In the genomic region with DNA sequence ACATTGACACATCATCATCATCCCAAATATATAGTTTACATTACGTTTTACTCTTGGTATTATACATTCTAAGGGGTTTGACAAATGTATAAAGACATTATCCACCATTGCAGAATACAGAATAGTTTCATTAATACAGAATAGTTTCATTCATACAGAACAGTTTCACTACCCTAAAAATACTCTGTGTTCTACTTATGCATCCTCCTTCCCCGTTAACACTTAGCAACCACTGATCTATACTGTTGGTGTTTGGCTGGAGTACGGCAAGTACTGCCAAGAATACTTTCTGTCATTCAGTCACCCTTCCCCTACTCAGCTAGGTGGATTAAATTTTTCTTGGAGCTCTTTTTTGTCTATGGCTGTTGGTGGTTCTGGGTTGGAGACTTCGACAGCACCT, we compare ENCODE assay signal across 13 cellular contexts. TPM values are rescaled to one million over a fixed set of nuclear protein-coding genes. Genes with fewer than 3 reads are reported as not detected.
DNase-seq lines count a peak whose midpoint lies in the region; ATAC-seq and TF ChIP-seq lines count a peak whose summit lies in the region.
"Had no signal": no experiment of that assay in that cellular context is flagged by ENCODE, and none has a peak within 500 bp of the region (broad histone marks: within the 10 kb centered on the region; RNA-seq: fewer than 3 reads in every experiment).

No MANE protein-coding gene starts in this region.

- H3K4me3 Mint-ChIP-seq in memory B cell (no peak overlapping the region), Caco-2 (ENCODE audit: unreplicated experiment) (no peak overlapping the region)

- CTCF ChIA-PET in Caco-2 (lab: Charles Lee), result no interaction called here

- no peaks in the 10 kb centered on the region for H3K36me3 ChIP-seq in Caco-2 (ENCODE audit: control insufficient read depth, insufficient read depth, low read length)
- H3K36me3 ChIP-seq in tibial artery, result no peaks in the 10 kb centered on the region
- H3K36me3 ChIP-seq: heart right ventricle, uterus had no signal

- no peak for DNase-seq in memory B cell (ENCODE audit: low spot score in 2 of 2)
- no peak for DNase-seq in Caco-2
- DNase-seq in NCI-H1092 treated with DMSO at 0.1 percent for 48 hours (lab: John Stamatoyannopoulos, UW), result no peak
- no peak for DNase-seq in tibial artery
- DNase-seq: activated CD4-positive, alpha-beta T cell treated with anti-CD3 and anti-CD28 coated beads, Interleukin-2, amount 50 U/mL, for 4 hours; DMS153; heart right ventricle; uterus had no signal

- peak; percentile 87 for ATAC-seq in GM19023 (IDR thresholded peaks at IDR 0.05; ENCODE audit: unreplicated experiment)
- ATAC-seq in GM21717 (IDR thresholded peaks at IDR 0.05; ENCODE audit: unreplicated experiment), result peak; percentile 98
- ATAC-seq in HG03139 (IDR thresholded peaks at IDR 0.05; ENCODE audit: unreplicated experiment), result peak; percentile 82
- ATAC-seq in memory B cell (ENCODE audit: low read depth), result peak; percentile 100
- ATAC-seq: K562, SK-N-SH treated with all-trans-retinoic acid at 6 μM for 48 hours had no signal

- TF ChIP-seq CTCF in Caco-2 (IDR thresholded peaks at IDR 0.05; ENCODE audit: insufficient read depth in 1 of 2, low read depth in 1 of 2, low read length in 1 of 2, severe bottlenecking in 1 of 2, unreplicated experiment in 1 of 2) (no peak), tibial artery (IDR thresholded peaks at IDR 0.05) (no peak)

- H3K4me1 Mint-ChIP-seq in memory B cell, result peaks cover 6% of the 10 kb centered on the region
- no peaks in the 10 kb centered on the region for H3K4me1 Mint-ChIP-seq in Caco-2 (ENCODE audit: low read depth, unreplicated experiment)

- POLR2A ChIA-PET in Caco-2 (lab: Charles Lee), result no interaction called here

- no peaks in the 10 kb centered on the region for H3K4me1 ChIP-seq in Caco-2
- H3K4me1 ChIP-seq in tibial artery, result no peaks in the 10 kb centered on the region
- H3K4me1 ChIP-seq: heart right ventricle, uterus had no signal

- H3K27ac Mint-ChIP-seq in memory B cell (no peak overlapping the region), Caco-2 (ENCODE audit: unreplicated experiment) (no peak overlapping the region)

- H3K9me3 Mint-ChIP-seq in memory B cell, result no peaks in the 10 kb centered on the region
- H3K9me3 Mint-ChIP-seq in Caco-2 (ENCODE audit: unreplicated experiment), result no peaks in the 10 kb centered on the region

- H3K4me3 ChIP-seq in Caco-2 (ENCODE audit: low read depth, low read length) (no peak overlapping the region), tibial artery (no peak overlapping the region)
- H3K4me3 ChIP-seq: heart right ventricle, K562, uterus had no signal

- H3K27me3 Mint-ChIP-seq in memory B cell, result no peaks in the 10 kb centered on the region
- H3K27me3 Mint-ChIP-seq in Caco-2 (ENCODE audit: insufficient read depth, unreplicated experiment), result no peaks in the 10 kb centered on the region

- H3K9me3 ChIP-seq in Caco-2 (no peaks in the 10 kb centered on the region), tibial artery (no peaks in the 10 kb centered on the region)
- H3K9me3 ChIP-seq: heart right ventricle, uterus had no signal

- BruUV-seq in Caco-2 (replicated peaks; lab: Mats Ljungman, UMichigan), result no TSS peak

- H3K36me3 Mint-ChIP-seq in memory B cell (no peaks in the 10 kb centered on the region), Caco-2 (ENCODE audit: insufficient read depth, unreplicated experiment) (no peaks in the 10 kb centered on the region)

- intact Hi-C loops in Caco-2 (cut with micrococcal nuclease; ENCODE audit: unreplicated experiment), result no loop called here
- intact Hi-C loops in tibial artery (cut with DNase I; ENCODE audit: low total_unique reads), result no loop called here

- H3K27me3 ChIP-seq in Caco-2 (replicated peaks; ENCODE audit: control insufficient read depth, insufficient read depth, low read length) (no peaks in the 10 kb centered on the region), tibial artery (no peaks in the 10 kb centered on the region)
- H3K27me3 ChIP-seq: heart right ventricle, uterus had no signal

- H3K27ac ChIP-seq in tibial artery, result no peak overlapping the region
- H3K27ac ChIP-seq: heart right ventricle, uterus had no signal

RNA-seq across cellular contexts. Expression of a gene that starts 33.4 kb away (rescaled TPM):
- total RNA-seq in Caco-2 (2022), result 1.4 and 1.6 TPM in 2 replicates
